In genomic region chr1:40980068-40980452, GRCh38 we compare ENCODE assay signal across 8 cellular contexts. TPM values are rescaled to one million over a fixed set of nuclear protein-coding genes. Genes with fewer than 3 reads are reported as not detected.
A peak's percentile ranks its signal among the peaks of the same experiment; 100 is the strongest.
DNase-seq lines count a peak whose midpoint lies in the region; ATAC-seq and TF ChIP-seq lines count a peak whose summit lies in the region.

No MANE protein-coding gene starts in this region.

- H3K27me3 ChIP-seq in SK-N-SH (ENCODE audit: insufficient read depth) (no peaks in the 10 kb centered on the region), adrenal gland (no peaks in the 10 kb centered on the region), tibial artery (no peaks in the 10 kb centered on the region)

- CTCF ChIA-PET in SK-N-SH (lab: Yijun Ruan, JAX) = interaction anchor here (1.2 to 3.4 kb wide), 2 partner anchors 24 to 28 kb away, joined by 4 to 16 read pairs; no protein-coding TSS in a partner anchor

- peak overlapping the region; percentile 87 to 94 for H3K27ac ChIP-seq in SK-N-SH (ENCODE audit: low read depth in 2 of 2, low read length in 1 of 2)
- peak overlapping the region in 4 of 5 donors; percentile 83 to 94 (median 92) for H3K27ac ChIP-seq in adrenal gland
- H3K27ac ChIP-seq in tibial artery = peak overlapping the region; percentile 91 to 97

- no CpG with 5 or more reads among the region's 50 CpGs for WGBS in SK-N-SH (ENCODE audit: low lambda C conversion rate)
- WGBS in adrenal gland, 4 donors = 0 to 1% (median 1%) methylated on average over 21 to 50 of the region's 50 CpGs; no CpG with 5 or more reads in 1 of the 4 donors

- ATAC-seq in SK-N-SH treated with all-trans-retinoic acid at 6 μM for 48 hours = no peak
- peak; percentile 19 for ATAC-seq in HG03103 (IDR thresholded peaks at IDR 0.05; ENCODE audit: low read depth, unreplicated experiment)
- peak; percentile 27 for ATAC-seq in left lobe of liver

- peaks cover 44% of the 10 kb centered on the region for H3F3A ChIP-seq in SK-N-SH (replicated peaks; ENCODE audit: insufficient read depth)

- H3K4me3 ChIP-seq in SK-N-SH (ENCODE audit: low read depth in 2 of 2, low read length in 1 of 2) (peak overlapping the region; percentile 73 to 74), adrenal gland (peak overlapping the region in 3 of 4 donors; percentile 38 to 74 (median 59)), tibial artery (peak overlapping the region; percentile 78 to 89)

- peaks cover 37% of the 10 kb centered on the region for H4K20me1 ChIP-seq in SK-N-SH (ENCODE audit: insufficient read depth)

- H3K36me3 ChIP-seq in SK-N-SH (replicated peaks in 1 of 2; ENCODE audit: control insufficient read depth in 1 of 2, insufficient read depth in 2 of 2, low read length in 1 of 2) = peaks cover 15 to 16% of the 10 kb centered on the region in 2 experiments
- H3K36me3 ChIP-seq in adrenal gland (replicated peaks in 1 of 2) = no peaks in the 10 kb centered on the region
- H3K36me3 ChIP-seq in tibial artery = peaks cover 0 to 7% (median 6%) of the 10 kb centered on the region in 3 donors

- DNase-seq in SK-N-SH (no peak), adrenal gland (no peak), left lobe of liver (ENCODE audit: low spot score) (no peak), tibial artery (no peak), SK-N-DZ (ENCODE audit: low spot score) (no peak), NCI-H226 (no peak)

- H3K9me3 ChIP-seq in SK-N-SH = no peaks in the 10 kb centered on the region
- H3K9me3 ChIP-seq in adrenal gland (replicated peaks in 1 of 3) = no peaks in the 10 kb centered on the region
- no peaks in the 10 kb centered on the region for H3K9me3 ChIP-seq in tibial artery

- TF ChIP-seq RAD21 in SK-N-SH (IDR thresholded peaks at IDR 0.05; ENCODE audit: low read length) = no peak

- TF ChIP-seq CTCF in SK-N-SH (IDR thresholded peaks at IDR 0.05) = no peak
- no peak for TF ChIP-seq CTCF in adrenal gland (IDR thresholded peaks at IDR 0.05)
- TF ChIP-seq CTCF in tibial artery (IDR thresholded peaks at IDR 0.05) = no peak

- TF ChIP-seq POLR2A in adrenal gland (IDR thresholded peaks at IDR 0.05) = no peak

- POLR2A ChIA-PET in SK-N-SH (lab: Yijun Ruan, JAX) = interaction anchor here (0.9 to 2.3 kb wide), 4 partner anchors 22 to 288 kb away, joined by 3 to 14 read pairs (median 3); partner anchors contain the start of gene NFYC

- H3K4me1 ChIP-seq in SK-N-SH (ENCODE audit: control insufficient read depth in 1 of 2, insufficient read depth in 2 of 2, low read depth in 1 of 2, low read length in 1 of 2) (peaks cover 23 to 36% of the 10 kb centered on the region in 2 experiments), adrenal gland (replicated peaks in 1 of 2) (peaks cover 22 to 48% of the 10 kb centered on the region in 2 donors), tibial artery (peaks cover 0 to 79% (median 44%) of the 10 kb centered on the region in 4 donors)

- intact Hi-C loops in adrenal gland (cut with DNase I) (no loop called here), tibial artery (cut with DNase I; ENCODE audit: low total_unique reads) (no loop called here)

- no peaks in the 10 kb centered on the region for H3K9me2 ChIP-seq in SK-N-SH

- peaks cover 51% of the 10 kb centered on the region for H3K79me2 ChIP-seq in SK-N-SH (ENCODE audit: insufficient read depth)

- no peak overlapping the region for H2AFZ ChIP-seq in SK-N-SH (ENCODE audit: low read depth)

- peak overlapping the region; percentile 87 for H3K9ac ChIP-seq in SK-N-SH

- no peak for TF ChIP-seq EP300 in SK-N-SH (IDR thresholded peaks at IDR 0.05; ENCODE audit: borderline replicate concordance in 1 of 2, low read depth in 1 of 2, low read length in 1 of 2)

- H3K4me2 ChIP-seq in SK-N-SH = peak overlapping the region; percentile 94

TF ChIP-seq in SK-N-SH, 30 proteins besides CTCF, POLR2A, EP300 and RAD21 (continues in another document):
- TF ChIP-seq YY1 (IDR thresholded peaks at IDR 0.05; ENCODE audit: low read depth) (no peak), PBX3 (IDR thresholded peaks at IDR 0.05) (no peak), SIN3A (IDR thresholded peaks at IDR 0.05; ENCODE audit: borderline replicate concordance, low read depth, low read length) (no peak), JUND (IDR thresholded peaks at IDR 0.05) (no peak), TCF12 (IDR thresholded peaks at IDR 0.05) (no peak), MEF2A (IDR thresholded peaks at IDR 0.05; ENCODE audit: borderline replicate concordance, low read depth) (no peak)

TF ChIP-seq in SK-N-SH treated with all-trans-retinoic acid at 6 μM for 48 hours, 23 proteins besides CTCF, POLR2A, EP300 and RAD21:
- TF ChIP-seq CSDC2 (CRISPR knock-in tag; IDR thresholded peaks at IDR 0.05) (no peak), SNAI2 (CRISPR knock-in tag; IDR thresholded peaks at IDR 0.05) (no peak), ZFP3 (CRISPR knock-in tag; IDR thresholded peaks at IDR 0.05) (no peak), ZC3H10 (CRISPR knock-in tag; IDR thresholded peaks at IDR 0.05) (no peak), ARNTL (CRISPR knock-in tag; IDR thresholded peaks at IDR 0.05; ENCODE audit: borderline replicate concordance, low read depth) (no peak), ZNF70 (CRISPR knock-in tag; IDR thresholded peaks at IDR 0.05) (no peak), TOX (CRISPR knock-in tag; IDR thresholded peaks at IDR 0.05; ENCODE audit: borderline replicate concordance) (no peak), CSRNP3 (CRISPR knock-in tag; IDR thresholded peaks at IDR 0.05) (no peak), OSR1 (CRISPR knock-in tag; IDR thresholded peaks at IDR 0.05) (no peak), ISL1 (CRISPR knock-in tag; IDR thresholded peaks at IDR 0.05) (no peak)

RNA-seq across cellular contexts. Expression of gene CTPS1, which starts 0.6 kb away (rescaled TPM):
- polyA plus RNA-seq in SK-N-SH (2012; rRNA removed) (34.4 and 34.5 TPM in 2 replicates), adrenal gland (10 to 100 TPM; 17.8 to 49.4 (median 26.4) TPM)
- polyA plus RNA-seq in SK-N-SH (2012; cell fraction: cytosol; rRNA removed) = 39.7 and 42.6 TPM in 2 replicates
- polyA plus RNA-seq in SK-N-SH (2012; cell fraction: nucleus; rRNA removed) = 50.4 and 68.0 TPM in 2 replicates
- total RNA-seq in adrenal gland (10 to 100 TPM; 12.2 to 37.5 (median 26.1) TPM), left lobe of liver (35.6 TPM)
- polyA plus RNA-seq in SK-N-DZ (2014; cell fraction: cytosol; rRNA removed) = 73.4 and 89.0 TPM in 2 replicates
- polyA plus RNA-seq in SK-N-DZ (2014; cell fraction: nucleus; rRNA removed) = 104 and 179 TPM in 2 replicates

RNA-seq across cellular contexts. Expression of gene SLFNL1, which starts 41.5 kb away (rescaled TPM):
- 0.16 and 0.26 TPM in 2 replicates for polyA plus RNA-seq in SK-N-SH (2012; rRNA removed)
- polyA plus RNA-seq in SK-N-SH (2012; cell fraction: cytosol; rRNA removed) = 0.04 TPM in 2 replicates
- polyA plus RNA-seq in SK-N-SH (2012; cell fraction: nucleus; rRNA removed) = 1.4 and 1.6 TPM in 2 replicates
- total RNA-seq in adrenal gland = 1 to 10 TPM in 1 of 8 donors, under 1 TPM in 7; 0.06 to 1.1 (median 0.20) TPM
- polyA plus RNA-seq in adrenal gland = 1 to 10 TPM in 1 of 3 donors, under 1 TPM in 1, not detected in 1; 0.47 to 1.4 TPM
- not detected for total RNA-seq in left lobe of liver
- polyA plus RNA-seq in SK-N-DZ (2014; cell fraction: cytosol; rRNA removed) = 0.05 TPM in 1 of 2 replicates, not detected in the other
- 0.20 and 1.4 TPM in 2 replicates for polyA plus RNA-seq in SK-N-DZ (2014; cell fraction: nucleus; rRNA removed)
